In genomic region chr19:45643024-45643926, GRCh38 we compare ENCODE assay signal across 1 cellular context.
A peak's percentile ranks its signal among the peaks of the same experiment; 100 is the strongest.
TF ChIP-seq lines count a peak whose summit lies in the region.

No MANE protein-coding gene starts in this region.

TF ChIP-seq in WTC11, 78 proteins besides CTCF, POLR2A, EP300 and RAD21 (continued from another document):
- TF ChIP-seq JAZF1 (CRISPR knock-in tag; IDR thresholded peaks at IDR 0.05) (no peak), HMGXB4 (CRISPR knock-in tag; IDR thresholded peaks at IDR 0.05) (peak; percentile 79), AFF4 (CRISPR knock-in tag; IDR thresholded peaks at IDR 0.05; ENCODE audit: borderline replicate concordance) (no peak), ZNF281 (CRISPR knock-in tag; IDR thresholded peaks at IDR 0.05) (peak; percentile 84), ZSCAN18 (CRISPR knock-in tag; IDR thresholded peaks at IDR 0.05) (no peak)
TF ChIP-seq in WTC11: peak in this region for 4.
